8 cellular contexts compared by ENCODE assay signal in the genomic region with DNA sequence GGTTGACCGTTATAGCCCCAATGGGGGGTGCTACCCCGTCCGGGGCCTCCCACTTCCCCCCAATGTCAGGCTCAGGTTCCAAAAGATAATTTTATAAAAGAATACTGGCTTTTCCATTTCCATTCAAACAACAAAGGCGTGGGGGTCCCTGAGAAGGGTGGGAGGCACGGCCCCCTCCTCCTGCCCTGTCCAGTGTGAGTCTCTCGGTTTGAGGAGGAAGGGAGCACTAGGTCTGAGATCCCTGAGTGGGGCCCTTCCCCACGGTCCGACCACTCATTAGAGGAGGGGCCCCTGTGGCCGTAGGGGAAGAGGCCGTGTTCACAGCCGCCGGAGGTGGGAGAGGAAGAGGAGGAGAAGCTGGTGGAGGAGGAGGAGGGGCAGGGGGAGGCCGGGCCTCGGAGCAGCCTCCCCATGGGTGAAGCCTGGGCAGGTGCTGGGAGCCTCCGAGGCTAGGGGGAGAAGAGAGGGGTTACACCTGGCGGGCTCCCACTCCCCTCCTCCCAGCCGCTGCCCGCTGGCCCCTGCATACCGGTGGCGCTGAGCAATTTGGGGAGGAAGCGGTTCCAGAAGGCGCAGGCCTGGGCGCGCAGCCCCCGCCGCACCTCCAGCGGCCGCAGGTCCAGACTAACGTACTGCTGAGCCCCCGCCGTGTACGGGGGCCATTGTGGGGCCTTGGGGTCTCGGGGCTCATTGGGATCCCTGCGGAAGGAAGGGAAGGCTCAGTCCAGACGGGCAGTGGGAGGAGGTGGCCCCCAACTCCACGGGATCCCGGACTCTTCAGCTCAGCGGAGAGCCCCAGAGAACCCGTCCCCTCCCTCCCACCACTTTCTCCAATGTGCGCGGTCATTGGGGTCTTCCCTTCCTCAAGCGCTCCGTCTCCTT. TPM values are rescaled to one million over a fixed set of nuclear protein-coding genes. Genes with fewer than 3 reads are reported as not detected.
A peak's percentile ranks its signal among the peaks of the same experiment; 100 is the strongest.
DNase-seq lines count a peak whose midpoint lies in the region; ATAC-seq and TF ChIP-seq lines count a peak whose summit lies in the region.

No MANE protein-coding gene starts in this region.

- ATAC-seq in HG03097 (IDR thresholded peaks at IDR 0.05; ENCODE audit: low FRiP score, unreplicated experiment): no peak

- H3K27ac ChIP-seq in cingulate gyrus (ENCODE audit: low read depth, low read length): peak overlapping the region; percentile 19
- peak overlapping the region; percentile 64 for H3K27ac ChIP-seq in muscle layer of duodenum (ENCODE audit: low read length)

- H3K4me3 ChIP-seq in AG10803 (ENCODE audit: low read length) (peak overlapping the region; percentile 68), muscle layer of duodenum (ENCODE audit: low read depth in 1 of 2, low read length in 2 of 2) (peak overlapping the region; percentile 63 to 77)
- peak overlapping the region; percentile 65 for H3K4me3 ChIP-seq in Jurkat, Clone E6-1 (ENCODE audit: low read length)

- no peaks in the 10 kb centered on the region for H3K9me3 ChIP-seq in muscle layer of duodenum (ENCODE audit: control insufficient read depth in 1 of 2, low read length in 2 of 2)

- no peak for TF ChIP-seq CTCF in AG10803 (conservative IDR thresholded peaks at IDR 0.05; ENCODE audit: low read length)

- peaks cover 23 to 43% of the 10 kb centered on the region in 2 donors for H3K4me1 ChIP-seq in muscle layer of duodenum (ENCODE audit: control insufficient read depth in 1 of 2, insufficient read depth in 2 of 2, low read length in 2 of 2)

- DNase-seq in AG10803 (ENCODE audit: low read depth) (no peak), NCI-H1436 (lab: John Stamatoyannopoulos, UW) (no peak), amniotic stem cell (lab: John Stamatoyannopoulos, UW) (no peak)
- no peak for DNase-seq in Jurkat, Clone E6-1 (ENCODE audit: low read depth, low spot score)
- no peak for DNase-seq in stimulated activated CD8-positive, alpha-beta memory T cell treated with anti-CD3 and anti-CD28 coated beads, Interleukin-4, amount 100 ng/mL, for 48 hours

- no peaks in the 10 kb centered on the region for H3K27me3 ChIP-seq in muscle layer of duodenum (ENCODE audit: low read depth, low read length)

- H3K36me3 ChIP-seq in muscle layer of duodenum (ENCODE audit: control insufficient read depth in 1 of 2, insufficient read depth in 2 of 2, low read length in 2 of 2): peaks cover 14 to 26% of the 10 kb centered on the region in 2 donors

RNA-seq across cellular contexts. Expression of a gene that starts 1.4 kb away (rescaled TPM):
- polyA plus RNA-seq in Jurkat, Clone E6-1 (2012; ENCODE audit: insufficient read depth, insufficient read length): 2.1 TPM

RNA-seq across cellular contexts. Expression of a gene that starts 4.8 kb away (rescaled TPM):
- polyA plus RNA-seq in Jurkat, Clone E6-1 (2012; ENCODE audit: insufficient read depth, insufficient read length): 0.54 TPM

RNA-seq across cellular contexts. Expression of a gene that starts 16.0 kb away (rescaled TPM):
- polyA plus RNA-seq in Jurkat, Clone E6-1 (2012; ENCODE audit: insufficient read depth, insufficient read length): 289 TPM

RNA-seq across cellular contexts. Expression of a gene that starts 23.7 kb away (rescaled TPM):
- polyA plus RNA-seq in Jurkat, Clone E6-1 (2012; ENCODE audit: insufficient read depth, insufficient read length): 32.3 TPM

RNA-seq across cellular contexts. Expression of a gene that starts 38.4 kb away (rescaled TPM):
- polyA plus RNA-seq in Jurkat, Clone E6-1 (2012; ENCODE audit: insufficient read depth, insufficient read length): 15.3 TPM
